In genomic region chr3:99866167-99866810, GRCh38 we compare ENCODE assay signal across 8 cellular contexts. TPM values are rescaled to one million over a fixed set of nuclear protein-coding genes. Genes with fewer than 3 reads are reported as not detected.
DNase-seq lines count a peak whose midpoint lies in the region; ATAC-seq and TF ChIP-seq lines count a peak whose summit lies in the region.

No MANE protein-coding gene starts in this region.

- H3K4me3 Mint-ChIP-seq in activated CD8-positive, alpha-beta T cell treated with anti-CD3 and anti-CD28 coated beads for 36 hours, result no peak overlapping the region

- H3K4me1 Mint-ChIP-seq in activated CD8-positive, alpha-beta T cell treated with anti-CD3 and anti-CD28 coated beads for 36 hours (ENCODE audit: low read depth), result peaks cover 33% of the 10 kb centered on the region

- DNase-seq in AML-193 (lab: John Stamatoyannopoulos, UW) (peak; percentile 22 to 36), H4 (ENCODE audit: low spot score) (peak; percentile 72), myocyte (ENCODE audit: low read depth) (peak; percentile 75), HuH-7.5 (ENCODE audit: low spot score) (no peak), NAMALWA (ENCODE audit: low spot score) (no peak)
- DNase-seq in activated CD8-positive, alpha-beta T cell treated with anti-CD3 and anti-CD28 coated beads for 36 hours, result no peak

- no peak for TF ChIP-seq CTCF in activated CD8-positive, alpha-beta T cell treated with anti-CD3 and anti-CD28 coated beads for 36 hours (IDR thresholded peaks at IDR 0.05)

- peak; percentile 24 for ATAC-seq in activated CD8-positive, alpha-beta T cell treated with anti-CD3 and anti-CD28 coated beads for 36 hours
- ATAC-seq in HG03135 (IDR thresholded peaks at IDR 0.05; ENCODE audit: unreplicated experiment), result no peak
- no peak for ATAC-seq in GM19455 (IDR thresholded peaks at IDR 0.05; ENCODE audit: unreplicated experiment)

- CTCF ChIA-PET in activated CD8-positive, alpha-beta T cell treated with anti-CD3 and anti-CD28 coated beads for 36 hours (lab: Charles Lee), result interaction anchor here (0.8 to 1.1 kb wide), 2 partner anchors 11 to 60 kb away, joined by 3 read pairs; no protein-coding TSS in a partner anchor

- H3K9me3 Mint-ChIP-seq in activated CD8-positive, alpha-beta T cell treated with anti-CD3 and anti-CD28 coated beads for 36 hours, result no peaks in the 10 kb centered on the region

- intact Hi-C loops in activated CD8-positive, alpha-beta T cell treated with anti-CD3 and anti-CD28 coated beads for 36 hours (cut with micrococcal nuclease), result no loop called here

- H3K27ac Mint-ChIP-seq in activated CD8-positive, alpha-beta T cell treated with anti-CD3 and anti-CD28 coated beads for 36 hours, result no peak overlapping the region

- H3K27me3 Mint-ChIP-seq in activated CD8-positive, alpha-beta T cell treated with anti-CD3 and anti-CD28 coated beads for 36 hours, result no peaks in the 10 kb centered on the region

- POLR2A ChIA-PET in activated CD8-positive, alpha-beta T cell treated with anti-CD3 and anti-CD28 coated beads for 36 hours (lab: Charles Lee), result no interaction called here

- peaks cover 10% of the 10 kb centered on the region for H3K36me3 Mint-ChIP-seq in activated CD8-positive, alpha-beta T cell treated with anti-CD3 and anti-CD28 coated beads for 36 hours (ENCODE audit: low read depth)

RNA-seq across cellular contexts. Expression of gene CMSS1, which starts 48.6 kb away (rescaled TPM):
- total RNA-seq in H4 (2014; rRNA removed; shearing (Covaris generic)), result 39.3 and 40.2 TPM in 2 replicates
- total RNA-seq in activated CD8-positive, alpha-beta T cell treated with anti-CD3 and anti-CD28 coated beads for 36 hours, result 100 to 1,000 TPM in 1 of 2 experiments, 10 to 100 TPM in 1; 93.9 to 110 TPM
- total RNA-seq in myocyte, result 27.2 and 28.4 TPM in 2 replicates
- polyA plus RNA-seq in myocyte (2012), result 38.3 TPM

Comparison
In these comparisons a context has a peak if more than half of its experiments do, and no peak if none do; other contexts are left out.
1. DNase-seq: peak in AML-193 (2 of 2), H4 (single experiment) and myocyte (single experiment); none in activated CD8-positive, alpha-beta T cell treated with anti-CD3 and anti-CD28 coated beads for 36 hours (single experiment), HuH-7.5 (single experiment) and NAMALWA (single experiment).